Comparison of ENCODE assay signal across 1 cellular context in genomic region chr5:150510460-150511263, GRCh38.
TF ChIP-seq lines count a peak whose summit lies in the region.

No MANE protein-coding gene starts in this region.

TF ChIP-seq in HepG2, 621 proteins besides CTCF, POLR2A, EP300 and RAD21 (continued from another document):
- TF ChIP-seq, protein P1, sequence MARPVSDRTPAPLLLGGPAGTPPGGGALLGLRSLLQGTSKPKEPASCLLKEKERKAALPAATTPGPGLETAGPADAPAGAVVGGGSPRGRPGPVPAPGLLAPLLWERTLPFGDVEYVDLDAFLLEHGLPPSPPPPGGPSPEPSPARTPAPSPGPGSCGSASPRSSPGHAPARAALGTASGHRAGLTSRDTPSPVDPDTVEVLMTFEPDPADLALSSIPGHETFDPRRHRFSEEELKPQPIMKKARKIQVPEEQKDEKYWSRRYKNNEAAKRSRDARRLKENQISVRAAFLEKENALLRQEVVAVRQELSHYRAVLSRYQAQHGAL (CRISPR knock-in tag; IDR thresholded peaks at IDR 0.05; ENCODE audit: not compliant biosample characterization), result no peak
- peak; percentile 93 for TF ChIP-seq MED1 (CRISPR knock-in tag; IDR thresholded peaks at IDR 0.05)
- no peak for TF ChIP-seq REXO4 (CRISPR knock-in tag; IDR thresholded peaks at IDR 0.05; ENCODE audit: borderline replicate concordance)
- 0 out of 2 replicates have a peak, but pooled peaks have one; percentile 14 for TF ChIP-seq THAP11 (CRISPR knock-in tag; IDR thresholded peaks at IDR 0.05)
- TF ChIP-seq KLF6 (CRISPR knock-in tag; IDR thresholded peaks at IDR 0.05), result no peak
